Comparison of ENCODE assay signal across 14 cellular contexts in the genomic region with DNA sequence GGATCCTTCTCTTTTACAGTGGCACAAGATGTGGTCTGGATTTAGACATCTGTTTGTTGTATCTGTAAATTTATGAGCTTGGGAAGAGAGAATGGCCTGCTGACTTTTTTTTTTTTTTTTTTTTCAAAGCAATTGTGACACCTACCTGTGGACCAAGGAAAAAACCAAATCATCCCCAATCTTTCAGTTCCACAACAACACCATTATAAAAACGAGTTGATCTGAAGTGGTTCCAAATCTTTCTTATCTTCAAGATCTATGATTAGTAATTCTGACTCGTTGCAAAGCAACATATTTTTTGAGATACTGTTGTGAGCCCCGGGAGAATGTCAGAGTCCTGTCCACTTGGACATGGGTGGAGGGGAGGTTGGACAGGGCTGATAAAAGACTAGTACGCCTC. TPM values are rescaled to one million over a fixed set of nuclear protein-coding genes. Genes with fewer than 3 reads are reported as not detected.
A peak's percentile ranks its signal among the peaks of the same experiment; 100 is the strongest.
DNase-seq lines count a peak whose midpoint lies in the region; ATAC-seq, FAIRE-seq and TF ChIP-seq lines count a peak whose summit lies in the region.
"Had no signal": no experiment of that assay in that cellular context is flagged by ENCODE, and none has a peak within 500 bp of the region (broad histone marks: within the 10 kb centered on the region; RNA-seq: fewer than 3 reads in every experiment).

No MANE protein-coding gene starts in this region.

- H3K36me3 Mint-ChIP-seq in type B pancreatic cell = peaks cover 44% of the 10 kb centered on the region
- H3K36me3 Mint-ChIP-seq in progenitor cell of endocrine pancreas (ENCODE audit: insufficient read depth) = peaks cover 7% of the 10 kb centered on the region
- H3K36me3 Mint-ChIP-seq in activated T-cell treated with anti-CD3 and anti-CD28 coated beads, Interleukin-2, amount 50 U/mL, for 72 hours (ENCODE audit: insufficient read depth in 2 of 2) = peaks cover 1 to 3% of the 10 kb centered on the region in 2 donors
- H3K36me3 Mint-ChIP-seq: IgD-negative memory B cell had no signal

- DNase-seq in NCI-H1092 treated with DMSO at 0.1 percent for 48 hours (lab: John Stamatoyannopoulos, UW) = peak; percentile 17
- DNase-seq in NCI-H1092 (lab: John Stamatoyannopoulos, UW) = no peak
- peak; percentile 18 for DNase-seq in SK-MEL-5 (ENCODE audit: low read depth, low spot score)
- DNase-seq in fibroblast of villous mesenchyme (ENCODE audit: low read depth) = peak; percentile 17
- DNase-seq in type B pancreatic cell (ENCODE audit: extremely low spot score, unreplicated experiment) = no peak
- DNase-seq in progenitor cell of endocrine pancreas (ENCODE audit: low spot score, unreplicated experiment) = no peak
- no peak for DNase-seq in activated T-cell treated with anti-CD3 and anti-CD28 coated beads, Interleukin-2, amount 50 U/mL, for 72 hours
- no peak for DNase-seq in urothelium cell line (ENCODE audit: low spot score)
- DNase-seq: activated CD4-positive, alpha-beta T cell treated with anti-CD3 and anti-CD28 coated beads for 36 hours; body of pancreas; NCI-H187; nucleus accumbens; small intestine had no signal

- in situ Hi-C loops in SK-MEL-5 (cut with HindIII; ENCODE audit: low pct_unique_long_range_greater_than_20kb, low sequenced_read_pairs) = no loop called here

- H3K27me3 Mint-ChIP-seq in type B pancreatic cell (peaks cover 31% of the 10 kb centered on the region), progenitor cell of endocrine pancreas (peaks cover 69% of the 10 kb centered on the region)
- H3K27me3 Mint-ChIP-seq in activated T-cell treated with anti-CD3 and anti-CD28 coated beads, Interleukin-2, amount 50 U/mL, for 72 hours (ENCODE audit: low read depth) = peaks cover 74% of the 10 kb centered on the region

- H3K4me3 ChIP-seq in fibroblast of villous mesenchyme (ENCODE audit: low read depth, low read length) = no peak overlapping the region
- H3K4me3 ChIP-seq: body of pancreas had no signal

- ATAC-seq in activated T-cell treated with anti-CD3 and anti-CD28 coated beads, Interleukin-2, amount 50 U/mL, for 72 hours (replicated peaks in 1 of 2) = no peak
- ATAC-seq: activated CD4-positive, alpha-beta T cell treated with anti-CD3 and anti-CD28 coated beads for 36 hours; body of pancreas had no signal

- no peak for FAIRE-seq in urothelium cell line (lab: Jason Lieb, UNC)
- FAIRE-seq: small intestine had no signal

- H3K4me3 Mint-ChIP-seq in type B pancreatic cell (peak overlapping the region; percentile 71), progenitor cell of endocrine pancreas (ENCODE audit: low read depth) (no peak overlapping the region)
- H3K4me3 Mint-ChIP-seq in activated T-cell treated with anti-CD3 and anti-CD28 coated beads, Interleukin-2, amount 50 U/mL, for 72 hours = no peak overlapping the region
- H3K4me3 Mint-ChIP-seq: activated CD4-positive, alpha-beta T cell treated with anti-CD3 and anti-CD28 coated beads for 36 hours; IgD-negative memory B cell had no signal

- TF ChIP-seq CTCF in fibroblast of villous mesenchyme (IDR thresholded peaks at IDR 0.05; ENCODE audit: insufficient read depth, low read depth, low read length) (no peak), type B pancreatic cell (conservative IDR thresholded peaks at IDR 0.05) (peak; percentile 44), progenitor cell of endocrine pancreas (IDR thresholded peaks at IDR 0.05; ENCODE audit: unreplicated experiment) (no peak)

- peaks cover 52% of the 10 kb centered on the region for H3K4me1 Mint-ChIP-seq in type B pancreatic cell (ENCODE audit: unreplicated experiment)
- H3K4me1 Mint-ChIP-seq in progenitor cell of endocrine pancreas (ENCODE audit: low read depth) = peaks cover 12% of the 10 kb centered on the region
- no peaks in the 10 kb centered on the region for H3K4me1 Mint-ChIP-seq in activated T-cell treated with anti-CD3 and anti-CD28 coated beads, Interleukin-2, amount 50 U/mL, for 72 hours (ENCODE audit: low read depth)

- H3K27ac Mint-ChIP-seq in type B pancreatic cell (peak overlapping the region; percentile 4), progenitor cell of endocrine pancreas (no peak overlapping the region)
- H3K27ac Mint-ChIP-seq in activated T-cell treated with anti-CD3 and anti-CD28 coated beads, Interleukin-2, amount 50 U/mL, for 72 hours = no peak overlapping the region
- H3K27ac Mint-ChIP-seq: activated CD4-positive, alpha-beta T cell treated with anti-CD3 and anti-CD28 coated beads for 36 hours; IgD-negative memory B cell had no signal

- H3K9me3 Mint-ChIP-seq in type B pancreatic cell = no peaks in the 10 kb centered on the region
- H3K9me3 Mint-ChIP-seq in progenitor cell of endocrine pancreas (ENCODE audit: low read depth) = peaks cover 3% of the 10 kb centered on the region
- H3K9me3 Mint-ChIP-seq in activated T-cell treated with anti-CD3 and anti-CD28 coated beads, Interleukin-2, amount 50 U/mL, for 72 hours = no peaks in the 10 kb centered on the region

RNA-seq across cellular contexts. Expression of gene IRX2, which starts 4.8 kb away (rescaled TPM):
- total RNA-seq in SK-MEL-5 (2014; rRNA removed; shearing (Covaris generic)) = 5.4 and 5.8 TPM in 2 replicates
- 13.4 and 16.1 TPM in 2 replicates for polyA plus RNA-seq in SK-MEL-5 (2015; cell fraction: cytosol; rRNA removed)
- 17.2 and 19.7 TPM in 2 replicates for polyA plus RNA-seq in SK-MEL-5 (2015; cell fraction: nucleus; rRNA removed)
- total RNA-seq in fibroblast of villous mesenchyme (0.32 and 3.0 TPM in 2 replicates), type B pancreatic cell (ENCODE audit: low replicate concordance) (31.4 and 42.2 TPM in 2 replicates), progenitor cell of endocrine pancreas (4.2 and 6.0 TPM in 2 replicates)
- not detected for total RNA-seq in activated T-cell treated with anti-CD3 and anti-CD28 coated beads, Interleukin-2, amount 50 U/mL, for 72 hours
- total RNA-seq: activated CD4-positive, alpha-beta T cell treated with anti-CD3 and anti-CD28 coated beads for 36 hours had no signal
- polyA plus RNA-seq: IgD-negative memory B cell had no signal

Comparison
In these comparisons a context has a peak if more than half of its experiments do, and no peak if none do; other contexts are left out.
1. DNase-seq: peak in NCI-H1092 treated with DMSO at 0.1 percent for 48 hours (single experiment), SK-MEL-5 (single experiment) and fibroblast of villous mesenchyme (single experiment); none in NCI-H1092 (single experiment), type B pancreatic cell (single experiment), progenitor cell of endocrine pancreas (single experiment), activated T-cell treated with anti-CD3 and anti-CD28 coated beads, Interleukin-2, amount 50 U/mL, for 72 hours (0 of 2) and urothelium cell line (single experiment).